In genomic region chr18:24754572-24754971, GRCh38 we compare ENCODE assay signal across 1 cellular context.
TF ChIP-seq lines count a peak whose summit lies in the region.

No MANE protein-coding gene starts in this region.

TF ChIP-seq in HEK293, 187 proteins besides CTCF, POLR2A, EP300 and RAD21 (continued from another document):
- TF ChIP-seq ZBTB6 (tag by site-specific recombination; IDR thresholded peaks at IDR 0.05) (peak; percentile 20; the same call in 1 of the 2 replicates), WT1 (tag by site-specific recombination; IDR thresholded peaks at IDR 0.05) (no peak)
